17 cellular contexts compared by ENCODE assay signal in genomic region chr5:163106098-163106497, GRCh38.
A peak's percentile ranks its signal among the peaks of the same experiment; 100 is the strongest.
DNase-seq lines count a peak whose midpoint lies in the region; ATAC-seq and TF ChIP-seq lines count a peak whose summit lies in the region.
"Had no signal": no experiment of that assay in that cellular context is flagged by ENCODE, and none has a peak within 500 bp of the region (broad histone marks: within the 10 kb centered on the region; RNA-seq: fewer than 3 reads in every experiment).

No MANE protein-coding gene starts in this region.

- peak overlapping the region; percentile 2 for H3K27ac ChIP-seq in RWPE2 (ENCODE audit: poor library complexity, severe bottlenecking)
- H3K27ac ChIP-seq: body of pancreas had no signal

- no peaks in the 10 kb centered on the region for H3K36me3 ChIP-seq in RWPE2 (ENCODE audit: low read depth)

- no peaks in the 10 kb centered on the region for H3K27me3 ChIP-seq in RWPE2 (ENCODE audit: insufficient read depth, poor library complexity, severe bottlenecking)
- H3K27me3 ChIP-seq: body of pancreas had no signal

- TF ChIP-seq CTCF in GM20000 (IDR thresholded peaks at IDR 0.05; ENCODE audit: extremely low read depth, missing control alignments) = no peak
- no peak for TF ChIP-seq CTCF in RWPE2 (IDR thresholded peaks at IDR 0.05; ENCODE audit: poor library complexity, severe bottlenecking)

- peaks cover 7% of the 10 kb centered on the region for H3K4me1 ChIP-seq in RWPE2 (ENCODE audit: insufficient read depth, poor library complexity, severe bottlenecking)
- H3K4me1 ChIP-seq: body of pancreas had no signal

- peak; percentile 12 for DNase-seq in GM20000 (ENCODE audit: low spot score)
- DNase-seq in RWPE2 (ENCODE audit: low spot score) = no peak
- no peak for DNase-seq in DMS53 (lab: John Stamatoyannopoulos, UW)
- DNase-seq in NCI-H146 treated with DMSO at 0.1 percent for 48 hours (lab: John Stamatoyannopoulos, UW; ENCODE audit: unreplicated experiment) = no peak
- DNase-seq in hippocampal formation (lab: John Stamatoyannopoulos, UW) = no peak
- DNase-seq: activated CD8-positive, alpha-beta memory T cell treated with anti-CD3 and anti-CD28 coated beads, Interleukin-2, amount 50 U/mL, for 4 hours; activated naive CD4-positive, alpha-beta T cell; body of pancreas; H9; IMR-90; NCI-H1694; NCI-H524 treated with DMSO at 0.1 percent for 48 hours; T-helper 1 cell had no signal

- no peak overlapping the region for H3K4me3 ChIP-seq in RWPE2 (ENCODE audit: severe bottlenecking)
- H3K4me3 ChIP-seq: body of pancreas had no signal

- H3K9me3 ChIP-seq in RWPE2 (ENCODE audit: severe bottlenecking) = no peaks in the 10 kb centered on the region
- H3K9me3 ChIP-seq: body of pancreas had no signal

- ATAC-seq in GM18517 (IDR thresholded peaks at IDR 0.05; ENCODE audit: unreplicated experiment) (peak; percentile 57), HG03103 (IDR thresholded peaks at IDR 0.05; ENCODE audit: low read depth, unreplicated experiment) (peak; percentile 83), RWPE2 (ENCODE audit: low read depth) (no peak), esophagus mucosa (no peak)
- ATAC-seq: body of pancreas, Panc1 had no signal

Comparison
In these comparisons a context has a peak if more than half of its experiments do, and no peak if none do; other contexts are left out.
1. ATAC-seq: peak in GM18517 (single experiment) and HG03103 (single experiment); none in RWPE2 (single experiment) and esophagus mucosa (single experiment).